8 cellular contexts compared by ENCODE assay signal in the genomic region with DNA sequence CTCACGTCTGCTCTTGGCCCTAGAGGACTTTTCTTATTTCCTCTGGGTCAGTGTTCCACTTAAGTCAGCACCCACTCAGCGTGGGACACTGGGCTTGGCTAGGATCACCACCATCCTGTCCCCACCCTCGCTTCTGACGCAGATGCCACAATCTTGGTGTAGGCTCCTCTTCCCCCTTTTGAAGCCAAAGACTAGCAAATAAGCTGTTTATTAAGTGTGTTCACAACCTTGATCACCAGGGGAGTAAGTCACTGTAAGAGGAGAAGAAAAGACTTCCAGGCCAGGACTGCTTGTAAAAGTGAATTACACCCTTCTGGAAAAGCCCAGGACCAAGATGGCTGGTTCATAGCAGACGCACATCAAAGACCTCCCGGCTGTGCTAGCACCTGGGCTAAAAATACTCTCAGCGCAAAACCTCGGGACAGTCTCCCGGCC.
DNase-seq lines count a peak whose midpoint lies in the region; ATAC-seq and TF ChIP-seq lines count a peak whose summit lies in the region.

No MANE protein-coding gene starts in this region.

- POLR2A ChIA-PET in CD4-positive, alpha-beta memory T cell (lab: Charles Lee; ENCODE audit: partially characterized antibody), result interaction anchor here (4.3 to 21.5 kb wide), 4 partner anchors 8 to 65 kb away, joined by 18 to 692 read pairs (median 182); a partner anchor contains a TSS

- no peak for TF ChIP-seq POLR2A in heart left ventricle (IDR thresholded peaks at IDR 0.05)

- peak; percentile 45 to 82 (median 75) for ATAC-seq in heart left ventricle
- ATAC-seq in GM21825 (IDR thresholded peaks at IDR 0.05; ENCODE audit: unreplicated experiment), result no peak
- ATAC-seq in GM19463 (IDR thresholded peaks at IDR 0.05; ENCODE audit: unreplicated experiment), result no peak

- intact Hi-C loops in CD4-positive, alpha-beta memory T cell (cut with micrococcal nuclease), result loop anchor here (10.0 kb wide), 2 partner anchors 165 to 415 kb away; a partner anchor contains a TSS
- intact Hi-C loops in heart left ventricle (cut with DNase I), result loop anchor here in 8 of 10 donors (5.0 to 10.0 kb wide), 4 partner anchors 37 to 67 kb away; no protein-coding TSS in a partner anchor

- peaks cover 71 to 100% (median 88%) of the 10 kb centered on the region in 4 donors for H3K4me1 Mint-ChIP-seq in CD4-positive, alpha-beta memory T cell
- H3K4me1 Mint-ChIP-seq in T-helper 2 cell treated with Interferon-gamma antibody and Interleukin-4, amounts not matched to agents 5 μg/mL and 100 μg/mL, for 36 hours (ENCODE audit: low read depth), result peaks cover 79% of the 10 kb centered on the region

- H3K27ac ChIP-seq in CD4-positive, alpha-beta memory T cell (ENCODE audit: low read depth, low read length), result peak overlapping the region; percentile 89
- H3K27ac ChIP-seq in heart left ventricle, result peak overlapping the region; percentile 51 to 94 (median 86)

- peak in 4 of 5 donors; percentile 61 to 72 (median 62) for DNase-seq in CD4-positive, alpha-beta memory T cell
- DNase-seq in T-helper 2 cell treated with Interferon-gamma antibody and Interleukin-4, amounts not matched to agents 5 μg/mL and 100 μg/mL, for 36 hours (ENCODE audit: low spot score), result no peak
- DNase-seq in heart left ventricle (peak in 4 of 5 donors; percentile 75 to 85 (median 80)), pons (ENCODE audit: low spot score) (peak; percentile 77), LoVo (ENCODE audit: low spot score) (no peak), KG1 (lab: John Stamatoyannopoulos, UW) (no peak)

- no peaks in the 10 kb centered on the region for H3K27me3 ChIP-seq in CD4-positive, alpha-beta memory T cell (ENCODE audit: insufficient read depth, low read length)
- no peaks in the 10 kb centered on the region for H3K27me3 ChIP-seq in heart left ventricle

- WGBS in heart left ventricle, 4 donors, result 33 to 49% (median 48%) methylated on average over 9 of the region's 9 CpGs

- peaks cover 0 to 2% (median 0%) of the 10 kb centered on the region in 8 donors for H3K9me3 Mint-ChIP-seq in CD4-positive, alpha-beta memory T cell
- H3K9me3 Mint-ChIP-seq in T-helper 2 cell treated with Interferon-gamma antibody and Interleukin-4, amounts not matched to agents 5 μg/mL and 100 μg/mL, for 36 hours, result no peaks in the 10 kb centered on the region

- peak overlapping the region; percentile 94 to 100 (median 100) for H3K27ac Mint-ChIP-seq in CD4-positive, alpha-beta memory T cell
- H3K27ac Mint-ChIP-seq in T-helper 2 cell treated with Interferon-gamma antibody and Interleukin-4, amounts not matched to agents 5 μg/mL and 100 μg/mL, for 36 hours, result peak overlapping the region; percentile 99

- TF ChIP-seq CTCF in heart left ventricle (IDR thresholded peaks at IDR 0.05), result peak in 1 of 12 donors; percentile 13

- H3K36me3 Mint-ChIP-seq in CD4-positive, alpha-beta memory T cell, result peaks cover 0 to 5% of the 10 kb centered on the region in 2 donors
- H3K36me3 Mint-ChIP-seq in T-helper 2 cell treated with Interferon-gamma antibody and Interleukin-4, amounts not matched to agents 5 μg/mL and 100 μg/mL, for 36 hours (ENCODE audit: low read depth), result peaks cover 18% of the 10 kb centered on the region

- peak overlapping the region; percentile 54 to 84 (median 76) for H3K4me3 Mint-ChIP-seq in CD4-positive, alpha-beta memory T cell
- peak overlapping the region; percentile 76 for H3K4me3 Mint-ChIP-seq in T-helper 2 cell treated with Interferon-gamma antibody and Interleukin-4, amounts not matched to agents 5 μg/mL and 100 μg/mL, for 36 hours

- H3K27me3 Mint-ChIP-seq in CD4-positive, alpha-beta memory T cell, result no peaks in the 10 kb centered on the region
- H3K27me3 Mint-ChIP-seq in T-helper 2 cell treated with Interferon-gamma antibody and Interleukin-4, amounts not matched to agents 5 μg/mL and 100 μg/mL, for 36 hours (ENCODE audit: low read depth), result no peaks in the 10 kb centered on the region

- no peak overlapping the region for H3K4me3 ChIP-seq in CD4-positive, alpha-beta memory T cell (ENCODE audit: low read length in 2 of 2)
- H3K4me3 ChIP-seq in heart left ventricle, result no peak overlapping the region

- H3K9me3 ChIP-seq in CD4-positive, alpha-beta memory T cell (ENCODE audit: control insufficient read depth in 1 of 2, low read length in 2 of 2), result no peaks in the 10 kb centered on the region
- H3K9me3 ChIP-seq in heart left ventricle, result no peaks in the 10 kb centered on the region

- peaks cover 99% of the 10 kb centered on the region for H3K4me1 ChIP-seq in CD4-positive, alpha-beta memory T cell (ENCODE audit: insufficient read depth, low read length)
- H3K4me1 ChIP-seq in heart left ventricle, result peaks cover 19 to 98% (median 89%) of the 10 kb centered on the region in 12 donors

- H3K36me3 ChIP-seq in CD4-positive, alpha-beta memory T cell (ENCODE audit: insufficient read depth, low read length), result no peaks in the 10 kb centered on the region
- no peaks in the 10 kb centered on the region for H3K36me3 ChIP-seq in heart left ventricle

- CTCF ChIA-PET in CD4-positive, alpha-beta memory T cell (lab: Charles Lee; ENCODE audit: partially characterized antibody), result interaction anchor here (2.2 to 7.6 kb wide), 2 partner anchors 8 to 80 kb away, joined by 9 to 75 read pairs; no protein-coding TSS in a partner anchor

Comparison
In these comparisons a context has a peak if more than half of its experiments do, and no peak if none do; other contexts are left out.
1. DNase-seq: peak in CD4-positive, alpha-beta memory T cell (4 of 5), heart left ventricle (4 of 5) and pons (single experiment); none in T-helper 2 cell treated with Interferon-gamma antibody and Interleukin-4, amounts not matched to agents 5 μg/mL and 100 μg/mL, for 36 hours (single experiment), LoVo (single experiment) and KG1 (single experiment).
2. ATAC-seq: peak in heart left ventricle (4 of 4); none in GM21825 (single experiment) and GM19463 (single experiment).